Comparison of ENCODE assay signal across 15 cellular contexts in the genomic region with DNA sequence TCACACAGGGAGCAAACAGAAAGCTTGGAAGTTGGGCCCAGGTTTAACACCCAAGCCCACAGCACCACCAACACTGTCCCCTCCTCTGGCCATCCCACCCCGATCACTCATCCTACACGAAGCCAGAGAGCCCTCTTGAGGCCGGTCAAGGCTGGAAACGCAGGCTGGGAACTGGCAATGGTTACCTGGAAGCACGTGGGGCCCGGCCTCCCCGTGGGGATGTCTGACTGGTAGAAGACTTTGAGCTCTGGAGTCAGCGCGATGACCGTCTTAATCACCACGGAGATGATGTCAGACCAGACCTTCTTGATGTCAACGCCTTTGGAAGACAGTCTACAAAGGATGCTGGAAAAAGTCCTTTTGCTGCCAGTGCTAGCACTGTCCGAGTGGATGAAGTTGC.
A peak's percentile ranks its signal among the peaks of the same experiment; 100 is the strongest.
DNase-seq lines count a peak whose midpoint lies in the region; ATAC-seq, FAIRE-seq and TF ChIP-seq lines count a peak whose summit lies in the region.
"Had no signal": no experiment of that assay in that cellular context is flagged by ENCODE, and none has a peak within 500 bp of the region (broad histone marks: within the 10 kb centered on the region; RNA-seq: fewer than 3 reads in every experiment).

No MANE protein-coding gene starts in this region.

- ATAC-seq in GM21717 (IDR thresholded peaks at IDR 0.05; ENCODE audit: unreplicated experiment) (no peak), GM18861 (IDR thresholded peaks at IDR 0.05; ENCODE audit: unreplicated experiment) (no peak), HG03378 (IDR thresholded peaks at IDR 0.05; ENCODE audit: unreplicated experiment) (no peak)
- ATAC-seq: CD8-positive, alpha-beta T cell had no signal

- H3K27ac Mint-ChIP-seq in nephron: peak overlapping the region in 1 of 3 experiments; percentile 0
- H3K27ac Mint-ChIP-seq: CD8-positive, alpha-beta T cell had no signal

- DNase-seq in AG10803 (ENCODE audit: low read depth): no peak
- peak; percentile 33 to 75 for DNase-seq in H1 (ENCODE audit: low read depth in 1 of 2, low spot score in 2 of 2)
- no peak for DNase-seq in inferior parietal cortex (ENCODE audit: extremely low spot score)
- DNase-seq: activated CD4-positive, CD25-positive, alpha-beta regulatory T cell treated with anti-CD3 and anti-CD28 coated beads, Interleukin-2, amount 50 U/mL, for 72 hours; CD8-positive, alpha-beta T cell; foreskin melanocyte; NCI-H345 had no signal

- H3K27ac ChIP-seq in H1 (ENCODE audit: low read depth, low read length): no peak overlapping the region
- H3K27ac ChIP-seq: SJSA1 had no signal

- no peaks in the 10 kb centered on the region for H3K27me3 ChIP-seq in Loucy (ENCODE audit: insufficient read depth, low read length, poor library complexity, severe bottlenecking)
- H3K27me3 ChIP-seq in H1 (replicated peaks in 1 of 4; ENCODE audit: control insufficient read depth in 3 of 4, extremely low read depth in 1 of 4, insufficient read depth in 3 of 4, low read length in 3 of 4): no peaks in the 10 kb centered on the region; a peak in 2 of 7 replicates
- H3K27me3 ChIP-seq: SJSA1 had no signal

- H3K4me3 ChIP-seq in AG10803 (ENCODE audit: low read length): no peak overlapping the region
- H3K4me3 ChIP-seq in Loucy (ENCODE audit: low read length, poor library complexity, severe bottlenecking): no peak overlapping the region
- no peak overlapping the region for H3K4me3 ChIP-seq in H1 (ENCODE audit: extremely low read depth in 1 of 4, insufficient read depth in 2 of 4, low read depth in 3 of 4, low read length in 4 of 4)
- H3K4me3 ChIP-seq: lung, SJSA1 had no signal

- H2BK12ac ChIP-seq in H1 (ENCODE audit: low read depth, low read length): no peak overlapping the region

- H2BK120ac ChIP-seq in H1 (replicated peaks; ENCODE audit: low read depth, low read length): no peak overlapping the region

- no peaks in the 10 kb centered on the region for H3K9me3 ChIP-seq in Loucy (ENCODE audit: insufficient read depth, low read depth, low read length)
- H3K9me3 ChIP-seq in H1 (ENCODE audit: insufficient read depth in 2 of 2, low read depth in 1 of 2, low read length in 1 of 2): no peaks in the 10 kb centered on the region
- H3K9me3 ChIP-seq: SJSA1 had no signal

- H3K4me2 ChIP-seq in Loucy (ENCODE audit: low read depth, low read length, poor library complexity, severe bottlenecking) (no peak overlapping the region), H1 (ENCODE audit: insufficient read depth in 1 of 2, low read depth in 2 of 2, low read length in 2 of 2) (no peak overlapping the region; a peak in 1 of 4 replicates)

- no peak overlapping the region for H4K8ac ChIP-seq in H1 (ENCODE audit: extremely low read depth, insufficient read depth, low read length)

- H3K4me1 ChIP-seq in Loucy (ENCODE audit: insufficient read depth, low read length, poor library complexity, severe bottlenecking): no peaks in the 10 kb centered on the region
- no peaks in the 10 kb centered on the region for H3K4me1 ChIP-seq in H1 (replicated peaks in 1 of 4; ENCODE audit: control insufficient read depth in 3 of 4, insufficient read depth in 4 of 4, low read length in 3 of 4)
- H3K4me1 ChIP-seq: SJSA1 had no signal

- H3K27me3 Mint-ChIP-seq in nephron (ENCODE audit: low read depth): peaks cover 4% of the 10 kb centered on the region
- H3K27me3 Mint-ChIP-seq: central memory CD8-positive, alpha-beta T cell had no signal

- H3F3A ChIP-seq in Loucy (ENCODE audit: low read depth): no peaks in the 10 kb centered on the region

- no peaks in the 10 kb centered on the region for H3K23me2 ChIP-seq in H1 (ENCODE audit: low read depth, low read length)

- peak; percentile 86 to 91 for TF ChIP-seq RAD21 in H1 (IDR thresholded peaks at IDR 0.05 in 1 of 2, conservative IDR thresholded peaks at IDR 0.05 in 1 of 2; ENCODE audit: low read depth in 2 of 2, low read length in 2 of 2)

- no peak overlapping the region for H4K91ac ChIP-seq in H1 (replicated peaks; ENCODE audit: insufficient read length, low read length)

- H4K20me1 ChIP-seq in Loucy (ENCODE audit: insufficient read depth, low read length, poor library complexity, severe bottlenecking): no peaks in the 10 kb centered on the region
- no peaks in the 10 kb centered on the region for H4K20me1 ChIP-seq in H1 (replicated peaks in 1 of 2; ENCODE audit: control insufficient read depth in 1 of 2, insufficient read depth in 2 of 2, low read length in 2 of 2)

- no peak overlapping the region for H2BK20ac ChIP-seq in H1 (ENCODE audit: low read length)

- no peaks in the 10 kb centered on the region for H3K36me3 Mint-ChIP-seq in nephron (ENCODE audit: low read depth)

- H3K9me2 ChIP-seq in Loucy (replicated peaks; ENCODE audit: low read depth, low read length): no peaks in the 10 kb centered on the region

- H3K23ac ChIP-seq in H1 (ENCODE audit: insufficient read length): no peak overlapping the region

- H3K9me3 Mint-ChIP-seq in nephron: no peaks in the 10 kb centered on the region
- H3K9me3 Mint-ChIP-seq: CD8-positive, alpha-beta T cell; central memory CD8-positive, alpha-beta T cell had no signal

- no peak overlapping the region for H3K14ac ChIP-seq in H1 (ENCODE audit: insufficient read length)

- no peak overlapping the region for H2AK5ac ChIP-seq in H1 (ENCODE audit: low read depth, low read length)

- no peak overlapping the region for H3K18ac ChIP-seq in H1 (ENCODE audit: extremely low read depth, low read length)

- no peak overlapping the region for H3K9ac ChIP-seq in Loucy (ENCODE audit: low read depth, low read length, poor library complexity, severe bottlenecking)
- H3K9ac ChIP-seq in H1 (replicated peaks in 1 of 4; ENCODE audit: extremely low read depth in 1 of 4, low read depth in 3 of 4, low read length in 3 of 4): no peak overlapping the region

- CTCF ChIA-PET in H1 (lab: Charles Lee; ENCODE audit: partially characterized antibody): interaction anchor here (0.6 to 4.1 kb wide), 35 partner anchors 10 to 511 kb away, joined by 3 to 20 read pairs (median 4); no protein-coding TSS in a partner anchor

- no peak overlapping the region for H3K4me3 Mint-ChIP-seq in nephron
- H3K4me3 Mint-ChIP-seq: CD8-positive, alpha-beta T cell; central memory CD8-positive, alpha-beta T cell had no signal

- no peak overlapping the region for H3K4ac ChIP-seq in H1 (replicated peaks; ENCODE audit: insufficient read length, low read depth, low read length)

- 43% methylated on average over 13 of the region's 13 CpGs; no CpG with 5 or more reads in 1 of the 2 experiments for WGBS in H1 (ENCODE audit: extremely low coverage in 1 of 2, insufficient coverage in 1 of 2, insufficient read length in 1 of 2, insufficient replicate concordance in 2 of 2, low coverage in 1 of 2, low lambda C conversion rate in 2 of 2, missing lambda C conversion rate in 1 of 2), 2 experiments

- H2BK15ac ChIP-seq in H1 (ENCODE audit: low read length): no peak overlapping the region

- FAIRE-seq in H1 (lab: Jason Lieb, UNC): no peak

- no peaks in the 10 kb centered on the region for H3K36me3 ChIP-seq in Loucy (ENCODE audit: insufficient read depth, low read length)
- H3K36me3 ChIP-seq in H1 (ENCODE audit: control insufficient read depth in 2 of 4, insufficient read depth in 4 of 4, low read length in 3 of 4): no peaks in the 10 kb centered on the region
- H3K36me3 ChIP-seq: SJSA1 had no signal

- peaks cover 31% of the 10 kb centered on the region for H3K4me1 Mint-ChIP-seq in nephron
- H3K4me1 Mint-ChIP-seq: central memory CD8-positive, alpha-beta T cell had no signal

- TF ChIP-seq CTCF in AG10803 (conservative IDR thresholded peaks at IDR 0.05; ENCODE audit: low read length): 0 out of 2 replicates have a peak, but pooled peaks have one; percentile 4
- peak; percentile 34; the same call in 1 of the 2 replicates for TF ChIP-seq CTCF in Loucy (conservative IDR thresholded peaks at IDR 0.05; ENCODE audit: low read length)
- peak; percentile 73 to 84 (median 80) for TF ChIP-seq CTCF in H1 (IDR thresholded peaks at IDR 0.05; ENCODE audit: control extremely low read depth in 1 of 3, insufficient read depth in 1 of 3, low read depth in 1 of 3, low read length in 3 of 3)
- TF ChIP-seq CTCF in nephron (IDR thresholded peaks at IDR 0.05; ENCODE audit: unreplicated experiment in 3 of 3): peak; percentile 24 to 51 (median 35)

- no peak overlapping the region for H2BK5ac ChIP-seq in H1 (ENCODE audit: low read depth, low read length)

- H3K79me1 ChIP-seq in H1 (ENCODE audit: low read depth, low read length): no peaks in the 10 kb centered on the region

- TF ChIP-seq POLR2A in H1 (IDR thresholded peaks at IDR 0.05; ENCODE audit: control extremely low read depth in 1 of 2, low read depth in 2 of 2, low read length in 2 of 2): no peak

- TF ChIP-seq EP300 in H1 (IDR thresholded peaks at IDR 0.05; ENCODE audit: borderline replicate concordance in 1 of 2, low read depth in 2 of 2, low read length in 2 of 2): no peak

- H3K79me2 ChIP-seq in Loucy (ENCODE audit: insufficient read depth, low read length) (no peaks in the 10 kb centered on the region), H1 (ENCODE audit: control insufficient read depth in 1 of 2, insufficient read depth in 2 of 2, low read length in 2 of 2) (no peaks in the 10 kb centered on the region)

- POLR2A ChIA-PET in H1 (lab: Charles Lee; ENCODE audit: partially characterized antibody): interaction anchor here (0.6 kb wide), 1 partner anchor 9 kb away, joined by 3 read pairs; no protein-coding TSS in a partner anchor

- H4K5ac ChIP-seq in H1 (ENCODE audit: insufficient read length, low read depth, low read length): no peak overlapping the region

- H3K56ac ChIP-seq in H1 (replicated peaks; ENCODE audit: insufficient read length, low read depth, low read length): no peak overlapping the region

- no peak overlapping the region for H2AFZ ChIP-seq in Loucy (ENCODE audit: low read length)
- H2AFZ ChIP-seq in H1 (ENCODE audit: low read length): no peak overlapping the region

TF ChIP-seq in H1, 55 proteins besides CTCF, POLR2A, EP300 and RAD21 (continues in another document):
- TF ChIP-seq, protein P1, sequence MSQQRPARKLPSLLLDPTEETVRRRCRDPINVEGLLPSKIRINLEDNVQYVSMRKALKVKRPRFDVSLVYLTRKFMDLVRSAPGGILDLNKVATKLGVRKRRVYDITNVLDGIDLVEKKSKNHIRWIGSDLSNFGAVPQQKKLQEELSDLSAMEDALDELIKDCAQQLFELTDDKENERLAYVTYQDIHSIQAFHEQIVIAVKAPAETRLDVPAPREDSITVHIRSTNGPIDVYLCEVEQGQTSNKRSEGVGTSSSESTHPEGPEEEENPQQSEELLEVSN (IDR thresholded peaks at IDR 0.05): peak; percentile 45
- TF ChIP-seq CHD2 (IDR thresholded peaks at IDR 0.05; ENCODE audit: low read length): no peak
- no peak for TF ChIP-seq POU5F1 (IDR thresholded peaks at IDR 0.05; ENCODE audit: low read depth, low read length)
- no peak for TF ChIP-seq CBX5 (IDR thresholded peaks at IDR 0.05; ENCODE audit: low read depth, low read length)
- TF ChIP-seq JUND (IDR thresholded peaks at IDR 0.05; ENCODE audit: low read length): no peak
- no peak for TF ChIP-seq NRF1 (IDR thresholded peaks at IDR 0.05; ENCODE audit: low read depth, low read length)
- no peak for TF ChIP-seq CHD1 (IDR thresholded peaks at IDR 0.05; ENCODE audit: low read depth, low read length)
- no peak for TF ChIP-seq GTF2F1 (IDR thresholded peaks at IDR 0.05; ENCODE audit: borderline replicate concordance, low read depth, low read length)

Comparison
In these comparisons a context has a peak if more than half of its experiments do, and no peak if none do; other contexts are left out.
1. DNase-seq: peak in H1 (2 of 2); none in AG10803 (single experiment) and inferior parietal cortex (single experiment).
2. CTCF ChIP-seq: peak in every context shown above with its lines; median percentile 80 in H1; 35 in nephron; 34 in Loucy; 4 in AG10803.